ENCODE assay signal across 9 cellular contexts in genomic region chr9:101708855-101709254, GRCh38. TPM values are rescaled to one million over a fixed set of nuclear protein-coding genes. Genes with fewer than 3 reads are reported as not detected.
"Had no signal": no experiment of that assay in that cellular context is flagged by ENCODE, and none has a peak within 500 bp of the region (broad histone marks: within the 10 kb centered on the region; RNA-seq: fewer than 3 reads in every experiment).

No MANE protein-coding gene starts in this region.

- ATAC-seq: GM12878 had no signal

- H3K4me3 ChIP-seq: GM12878 had no signal

- DNase-seq: GDM1, GF-D8 had no signal

- FAIRE-seq: G401.6, GM12878, GM12891, GM12892, GM18507, GM19239 had no signal

RNA-seq across cellular contexts. Expression of gene GRIN3A, which starts 29.6 kb away (rescaled TPM):
- total RNA-seq: G401, GM12878 had no signal
